Comparison of ENCODE assay signal across 6 cellular contexts in genomic region chr7:45238806-45239205, GRCh38.
"Had no signal": no experiment of that assay in that cellular context is flagged by ENCODE, and none has a peak within 500 bp of the region (broad histone marks: within the 10 kb centered on the region; RNA-seq: fewer than 3 reads in every experiment).

No MANE protein-coding gene starts in this region.

- H3K36me3 ChIP-seq: colonic mucosa had no signal

- H3K27ac ChIP-seq: colonic mucosa, testis had no signal

- DNase-seq: activated naive CD4-positive, alpha-beta T cell treated with anti-CD3 and anti-CD28 coated beads, Interleukin-2, amount 10 ng/mL, durations not matched to agents 7 days and 5 days; colonic mucosa; effector CD8-positive, alpha-beta T cell; stimulated activated CD4-positive, alpha-beta T cell treated with anti-CD3 and anti-CD28 coated beads, Interleukin-15, amount 100 ng/mL, for 24 hours; stimulated activated CD4-positive, alpha-beta T cell treated with anti-CD3 and anti-CD28 coated beads, Interleukin-4, amount 100 ng/mL, for 24 hours; testis had no signal

- H3K4me3 ChIP-seq: colonic mucosa, testis had no signal

- H3K27me3 ChIP-seq: colonic mucosa, testis had no signal

- H3K4me1 ChIP-seq: colonic mucosa, testis had no signal

- H3K9me3 ChIP-seq: colonic mucosa, testis had no signal
